In the genomic region with DNA sequence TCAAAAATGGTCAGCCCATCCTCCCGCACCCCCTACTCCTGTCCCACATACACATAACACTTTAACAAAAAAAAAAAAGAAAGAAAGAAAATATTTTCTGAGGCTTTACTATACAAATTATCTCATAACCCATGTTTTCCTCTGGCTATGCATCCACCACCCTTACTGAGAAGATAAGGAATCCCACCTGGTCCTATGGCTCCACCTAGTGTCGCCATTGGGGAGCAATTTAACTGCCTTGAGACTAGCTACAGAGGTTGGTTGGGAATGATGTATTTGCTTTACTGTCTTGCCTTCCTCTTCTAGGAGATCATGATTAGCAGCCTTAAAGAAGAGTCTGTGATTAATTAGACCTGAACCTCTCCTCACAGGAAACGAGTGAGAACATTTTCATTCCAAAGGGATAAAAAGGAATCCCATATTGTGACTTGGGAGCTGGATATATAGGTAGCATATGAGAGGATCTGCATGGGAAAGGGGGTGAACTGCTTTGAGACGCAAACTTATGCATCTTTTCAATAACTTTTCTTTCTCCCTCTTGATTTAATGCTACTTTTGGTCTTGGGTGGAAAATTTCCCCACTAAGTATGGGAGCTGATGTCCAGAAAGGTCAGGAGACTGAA, we compare ENCODE assay signal across 8 cellular contexts.
DNase-seq lines count a peak whose midpoint lies in the region; ATAC-seq and TF ChIP-seq lines count a peak whose summit lies in the region.

No MANE protein-coding gene starts in this region.

- H3K27ac Mint-ChIP-seq in activated T-helper 1 cell treated with anti-CD3 and anti-CD28 coated beads, Interleukin-12 subunit alpha, Interleukin-12 subunit beta, Interleukin-2, Interleukin-4 antibody, amounts not matched to agents 30 ng/mL and 10 ng/mL and 1 ng/mL, durations not matched to agents 14 hours and 24 hours and 36 hours: no peak overlapping the region

- no peak for TF ChIP-seq EP300 in upper lobe of left lung (IDR thresholded peaks at IDR 0.05)

- H3K27me3 ChIP-seq in Peyer's patch (no peaks in the 10 kb centered on the region), upper lobe of left lung (no peaks in the 10 kb centered on the region)

- WGBS in upper lobe of left lung, 2 donors: 26 to 27% methylated on average over 4 of the region's 4 CpGs

- H3K4me1 ChIP-seq in Peyer's patch: no peaks in the 10 kb centered on the region
- H3K4me1 ChIP-seq in upper lobe of left lung: peaks cover 0 to 7% (median 0%) of the 10 kb centered on the region in 4 donors

- TF ChIP-seq CTCF in Peyer's patch (IDR thresholded peaks at IDR 0.05): peak; percentile 26 to 97 (median 90)
- TF ChIP-seq CTCF in fibroblast of villous mesenchyme (IDR thresholded peaks at IDR 0.05; ENCODE audit: insufficient read depth, low read depth, low read length): peak; percentile 91
- peak; percentile 57 to 84 (median 76) for TF ChIP-seq CTCF in upper lobe of left lung (IDR thresholded peaks at IDR 0.05)

- intact Hi-C loops in activated T-helper 1 cell treated with anti-CD3 and anti-CD28 coated beads, Interleukin-12 subunit alpha, Interleukin-12 subunit beta, Interleukin-2, Interleukin-4 antibody, amounts not matched to agents 30 ng/mL and 10 ng/mL and 1 ng/mL, durations not matched to agents 14 hours and 24 hours and 36 hours (cut with micrococcal nuclease): loop anchor here (5.0 to 10.0 kb wide), 5 partner anchors 122 to 887 kb away; partner anchors contain the start of gene GHR

- H3K4me3 ChIP-seq in Peyer's patch (no peak overlapping the region), fibroblast of villous mesenchyme (ENCODE audit: low read depth, low read length) (no peak overlapping the region), upper lobe of left lung (no peak overlapping the region)

- no peaks in the 10 kb centered on the region for H3K9me3 Mint-ChIP-seq in activated T-helper 1 cell treated with anti-CD3 and anti-CD28 coated beads, Interleukin-12 subunit alpha, Interleukin-12 subunit beta, Interleukin-2, Interleukin-4 antibody, amounts not matched to agents 30 ng/mL and 10 ng/mL and 1 ng/mL, durations not matched to agents 14 hours and 24 hours and 36 hours

- no peaks in the 10 kb centered on the region for H3K4me1 Mint-ChIP-seq in activated T-helper 1 cell treated with anti-CD3 and anti-CD28 coated beads, Interleukin-12 subunit alpha, Interleukin-12 subunit beta, Interleukin-2, Interleukin-4 antibody, amounts not matched to agents 30 ng/mL and 10 ng/mL and 1 ng/mL, durations not matched to agents 14 hours and 24 hours and 36 hours (ENCODE audit: low read depth)

- no peaks in the 10 kb centered on the region for H3K36me3 Mint-ChIP-seq in activated T-helper 1 cell treated with anti-CD3 and anti-CD28 coated beads, Interleukin-12 subunit alpha, Interleukin-12 subunit beta, Interleukin-2, Interleukin-4 antibody, amounts not matched to agents 30 ng/mL and 10 ng/mL and 1 ng/mL, durations not matched to agents 14 hours and 24 hours and 36 hours (ENCODE audit: low read depth)

- no peaks in the 10 kb centered on the region for H3K9me3 ChIP-seq in Peyer's patch
- H3K9me3 ChIP-seq in upper lobe of left lung: no peaks in the 10 kb centered on the region

- ATAC-seq in upper lobe of left lung (ENCODE audit: low FRiP score in 2 of 2): peak; percentile 83 to 91

- peaks cover 18% of the 10 kb centered on the region for H3K27me3 Mint-ChIP-seq in activated T-helper 1 cell treated with anti-CD3 and anti-CD28 coated beads, Interleukin-12 subunit alpha, Interleukin-12 subunit beta, Interleukin-2, Interleukin-4 antibody, amounts not matched to agents 30 ng/mL and 10 ng/mL and 1 ng/mL, durations not matched to agents 14 hours and 24 hours and 36 hours (ENCODE audit: insufficient read depth)

- no peak for TF ChIP-seq POLR2A in Peyer's patch (IDR thresholded peaks at IDR 0.05)
- TF ChIP-seq POLR2A in upper lobe of left lung (IDR thresholded peaks at IDR 0.05): no peak

- peak; percentile 24 for DNase-seq in GM04503 (ENCODE audit: low read depth)
- DNase-seq in H4 (ENCODE audit: low spot score): peak; percentile 78
- DNase-seq in Kasumi-1 (lab: John Stamatoyannopoulos, UW): peak; percentile 68 to 75
- peak; percentile 64 to 92 (median 65) for DNase-seq in Peyer's patch
- peak; percentile 41 for DNase-seq in activated T-helper 1 cell treated with anti-CD3 and anti-CD28 coated beads, Interleukin-12 subunit alpha, Interleukin-12 subunit beta, Interleukin-2, Interleukin-4 antibody, amounts not matched to agents 30 ng/mL and 10 ng/mL and 1 ng/mL, durations not matched to agents 14 hours and 24 hours and 36 hours (ENCODE audit: low spot score)
- DNase-seq in fibroblast of villous mesenchyme (ENCODE audit: low read depth): peak; percentile 76
- peak in 50 of 56 donors; percentile 2 to 91 (median 55) for DNase-seq in nucleus accumbens (lab: John Stamatoyannopoulos, UW)
- peak in 1 of 2 donors; percentile 64 for DNase-seq in upper lobe of left lung

- H3K36me3 ChIP-seq in Peyer's patch: no peaks in the 10 kb centered on the region
- H3K36me3 ChIP-seq in upper lobe of left lung: no peaks in the 10 kb centered on the region

- no peak overlapping the region for H3K4me3 Mint-ChIP-seq in activated T-helper 1 cell treated with anti-CD3 and anti-CD28 coated beads, Interleukin-12 subunit alpha, Interleukin-12 subunit beta, Interleukin-2, Interleukin-4 antibody, amounts not matched to agents 30 ng/mL and 10 ng/mL and 1 ng/mL, durations not matched to agents 14 hours and 24 hours and 36 hours

- H3K27ac ChIP-seq in Peyer's patch (no peak overlapping the region), upper lobe of left lung (no peak overlapping the region)
